17 cellular contexts compared by ENCODE assay signal in genomic region chr2:234670052-234670451, GRCh38.
DNase-seq lines count a peak whose midpoint lies in the region; ATAC-seq and TF ChIP-seq lines count a peak whose summit lies in the region.
"Had no signal": no experiment of that assay in that cellular context is flagged by ENCODE, and none has a peak within 500 bp of the region (broad histone marks: within the 10 kb centered on the region; RNA-seq: fewer than 3 reads in every experiment).

No MANE protein-coding gene starts in this region.

- H3K27me3 ChIP-seq in mammary epithelial cell (ENCODE audit: insufficient read depth, low read length), result no peaks in the 10 kb centered on the region
- H3K27me3 ChIP-seq: BE2C, pancreas had no signal

- CTCF ChIA-PET in AG04449 (lab: Yijun Ruan, JAX) (interaction anchor here (1.0 to 1.2 kb wide), 3 partner anchors 8 to 11 kb away, joined by 3 to 4 read pairs (median 4); no protein-coding TSS in a partner anchor), mammary epithelial cell (lab: Charles Lee; ENCODE audit: low non-redundant PET) (interaction anchor here (0.6 kb wide), 1 partner anchor 44 kb away, joined by 4 read pairs; no protein-coding TSS in a partner anchor)

- H3K36me3 ChIP-seq in mammary epithelial cell (ENCODE audit: insufficient read depth, low read length), result no peaks in the 10 kb centered on the region
- H3K36me3 ChIP-seq: BE2C, pancreas had no signal

- no peaks in the 10 kb centered on the region for H4K20me1 ChIP-seq in mammary epithelial cell (ENCODE audit: insufficient read depth, low read length)

- DNase-seq in AG04449 (ENCODE audit: low read depth, low spot score), result peak; percentile 81
- DNase-seq in HS-5 (ENCODE audit: low read depth), result peak; percentile 87
- DNase-seq in mammary epithelial cell, result peak; percentile 88
- peak; percentile 87 for DNase-seq in glomerular visceral epithelial cell (ENCODE audit: extremely low spot score)
- DNase-seq in activated CD4-positive, alpha-beta T cell treated with anti-CD3 and anti-CD28 coated beads, Interleukin-2, amount 50 U/mL, for 4 hours, result no peak
- DNase-seq in glutamatergic neuron, result no peak
- DNase-seq: activated CD4-positive, CD25-positive, alpha-beta regulatory T cell treated with anti-CD3 and anti-CD28 coated beads, Interleukin-2, amount 50 U/mL, for 72 hours; DMS53; NCI-H1092; NCI-H2227 treated with DMSO at 0.1 percent for 48 hours; stimulated activated CD4-positive, alpha-beta T cell treated with anti-CD3 and anti-CD28 coated beads, Interleukin-12 subunit alpha, Interleukin-12 subunit beta, amount 100 ng/mL, for 4 hours; T-cell had no signal

- H3K4me3 ChIP-seq in AG04449 (ENCODE audit: low read depth, low read length), result no peak overlapping the region
- no peak overlapping the region for H3K4me3 ChIP-seq in mammary epithelial cell (replicated peaks in 1 of 3; ENCODE audit: insufficient read depth in 1 of 3, low read depth in 2 of 3, low read length in 3 of 3)
- H3K4me3 ChIP-seq: mucosa of descending colon, pancreas had no signal

- POLR2A ChIA-PET in AG04449 (lab: Yijun Ruan, JAX), result interaction anchor here (0.6 kb wide), 1 partner anchor 171 kb away, joined by 3 read pairs; no protein-coding TSS in a partner anchor

- no peak overlapping the region for H3K9ac ChIP-seq in mammary epithelial cell (ENCODE audit: insufficient read depth, low read length)

- no TSS peak for BruUV-seq in mammary epithelial cell (replicated peaks; lab: Mats Ljungman, UMichigan)

- 0% methylated on average over 3 of the region's 3 CpGs for WGBS in mammary epithelial cell (ENCODE audit: low coverage, missing lambda C conversion rate)

- H3K9me3 Mint-ChIP-seq in glutamatergic neuron (ENCODE audit: unreplicated experiment), result no peaks in the 10 kb centered on the region

- H2AFZ ChIP-seq in mammary epithelial cell (ENCODE audit: low read depth, low read length), result no peak overlapping the region

- no peaks in the 10 kb centered on the region for H3K27me3 Mint-ChIP-seq in glutamatergic neuron (ENCODE audit: unreplicated experiment)

- ATAC-seq in HG02840 (IDR thresholded peaks at IDR 0.05; ENCODE audit: low FRiP score, unreplicated experiment), result no peak
- ATAC-seq in GM21526 (IDR thresholded peaks at IDR 0.05; ENCODE audit: low FRiP score, unreplicated experiment), result no peak
- ATAC-seq: mucosa of descending colon, T-cell had no signal

- no peaks in the 10 kb centered on the region for H3K9me3 ChIP-seq in mammary epithelial cell (replicated peaks; ENCODE audit: insufficient read depth, low read length)
- H3K9me3 ChIP-seq: BE2C, mucosa of descending colon, pancreas had no signal

- H3K4me1 Mint-ChIP-seq in glutamatergic neuron (ENCODE audit: low read depth, unreplicated experiment), result peaks cover 6% of the 10 kb centered on the region
- H3K4me1 Mint-ChIP-seq: T-cell had no signal

- no peaks in the 10 kb centered on the region for H3K79me2 ChIP-seq in mammary epithelial cell (ENCODE audit: insufficient read depth, low read length)

- peak overlapping the region; percentile 33 for H3K27ac ChIP-seq in mammary epithelial cell (ENCODE audit: insufficient read depth, low read depth, low read length)
- H3K27ac ChIP-seq: pancreas had no signal

- intact Hi-C loops in mammary epithelial cell (cut with micrococcal nuclease), result loop anchor here (1.0 kb wide), 1 partner anchor 10 kb away; no protein-coding TSS in a partner anchor

- dilution Hi-C loops in mammary epithelial cell (cut with HindIII; ENCODE audit: low sequenced_read_pairs), result loop anchor here (5.0 kb wide), 2 partner anchors 37 to 43 kb away; no protein-coding TSS in a partner anchor

- no peak overlapping the region for H3K4me3 Mint-ChIP-seq in glutamatergic neuron (ENCODE audit: unreplicated experiment)
- H3K4me3 Mint-ChIP-seq: T-cell had no signal

- H3K36me3 Mint-ChIP-seq in glutamatergic neuron (ENCODE audit: unreplicated experiment), result peaks cover 24% of the 10 kb centered on the region
- H3K36me3 Mint-ChIP-seq: T-cell had no signal

- H3K27ac Mint-ChIP-seq in glutamatergic neuron (ENCODE audit: unreplicated experiment), result no peak overlapping the region
- H3K27ac Mint-ChIP-seq: T-cell had no signal

- H3K4me2 ChIP-seq in mammary epithelial cell (ENCODE audit: insufficient read depth, low read depth, low read length), result peak overlapping the region; percentile 44

- TF ChIP-seq CTCF in AG04449 (IDR thresholded peaks at IDR 0.05; ENCODE audit: insufficient read depth, low read length, missing control alignments) (no peak), mammary epithelial cell (conservative IDR thresholded peaks at IDR 0.05 in 1 of 2, IDR thresholded peaks at IDR 0.05 in 1 of 2; ENCODE audit: extremely low read depth in 1 of 2, insufficient read depth in 1 of 2, low read depth in 1 of 2, low read length in 2 of 2) (no peak), glutamatergic neuron (IDR thresholded peaks at IDR 0.05; ENCODE audit: partially characterized antibody, unreplicated experiment) (no peak)

- in situ Hi-C loops in mammary epithelial cell (cut with MboI; ENCODE audit: low sequenced_read_pairs in 2 of 2), result no loop called here

- peaks cover 25% of the 10 kb centered on the region for H3K4me1 ChIP-seq in mammary epithelial cell (ENCODE audit: insufficient read depth, low read length)
- H3K4me1 ChIP-seq: BE2C, pancreas had no signal

Comparison
In these comparisons a context has a peak if more than half of its experiments do, and no peak if none do; other contexts are left out.
1. DNase-seq: peak in AG04449 (single experiment), HS-5 (single experiment), mammary epithelial cell (single experiment) and glomerular visceral epithelial cell (single experiment); none in activated CD4-positive, alpha-beta T cell treated with anti-CD3 and anti-CD28 coated beads, Interleukin-2, amount 50 U/mL, for 4 hours (0 of 2) and glutamatergic neuron (single experiment).